ENCODE assay signal across 20 cellular contexts in the genomic region with DNA sequence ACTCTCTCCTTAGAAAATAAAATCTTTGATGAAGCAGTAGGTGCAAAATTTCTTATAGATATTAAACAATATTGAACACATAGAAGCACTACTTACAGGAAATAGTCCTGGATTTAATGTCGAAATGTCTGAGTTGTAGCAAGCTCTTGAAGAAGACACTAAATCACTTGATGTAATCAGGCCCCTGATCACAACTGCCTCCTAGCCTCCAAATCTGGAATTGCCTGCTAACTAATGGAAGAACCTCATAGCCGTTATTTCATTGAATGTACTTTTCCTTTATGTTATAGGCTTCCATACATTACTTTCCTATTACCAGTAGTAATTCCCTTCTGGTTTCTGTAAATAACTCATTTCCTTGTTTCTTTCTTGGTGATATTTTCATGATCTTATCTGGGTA.
A peak's percentile ranks its signal among the peaks of the same experiment; 100 is the strongest.
DNase-seq lines count a peak whose midpoint lies in the region; ATAC-seq and TF ChIP-seq lines count a peak whose summit lies in the region.
"Had no signal": no experiment of that assay in that cellular context is flagged by ENCODE, and none has a peak within 500 bp of the region (broad histone marks: within the 10 kb centered on the region; RNA-seq: fewer than 3 reads in every experiment).

No MANE protein-coding gene starts in this region.

- 79% methylated on average over 2 of the region's 2 CpGs for WGBS in mammary epithelial cell (ENCODE audit: low coverage, missing lambda C conversion rate)

- H3K36me3 ChIP-seq in H7 (replicated peaks; ENCODE audit: control insufficient read depth, insufficient read depth, low read length), result no peaks in the 10 kb centered on the region
- no peaks in the 10 kb centered on the region for H3K36me3 ChIP-seq in mammary epithelial cell (ENCODE audit: insufficient read depth, low read length)
- H3K36me3 ChIP-seq in kidney epithelial cell (ENCODE audit: control insufficient read depth, insufficient read depth, low read length), result no peaks in the 10 kb centered on the region
- H3K36me3 ChIP-seq in Karpas-422 (ENCODE audit: insufficient read depth, low read length), result no peaks in the 10 kb centered on the region
- no peaks in the 10 kb centered on the region for H3K36me3 ChIP-seq in A673 (ENCODE audit: insufficient read depth, low read length, poor library complexity, severe bottlenecking)
- H3K36me3 ChIP-seq: BLaER1, Peyer's patch, right atrium auricular region, upper lobe of left lung had no signal

- H3K79me2 ChIP-seq in mammary epithelial cell (ENCODE audit: insufficient read depth, low read length) (no peaks in the 10 kb centered on the region), Karpas-422 (ENCODE audit: low read length) (no peaks in the 10 kb centered on the region)

- TF ChIP-seq POLR2A in NB4 (IDR thresholded peaks at IDR 0.05; ENCODE audit: extremely low read depth, insufficient read length), result no peak

- dilution Hi-C loops in mammary epithelial cell (cut with HindIII; ENCODE audit: low sequenced_read_pairs), result no loop called here

- H4K20me1 ChIP-seq in mammary epithelial cell (ENCODE audit: insufficient read depth, low read length) (no peaks in the 10 kb centered on the region), Karpas-422 (ENCODE audit: insufficient read depth, low read depth, low read length) (no peaks in the 10 kb centered on the region)
- H4K20me1 ChIP-seq: BLaER1 had no signal

- no peaks in the 10 kb centered on the region for H3K4me1 ChIP-seq in mammary epithelial cell (ENCODE audit: insufficient read depth, low read length)
- H3K4me1 ChIP-seq in Karpas-422 (ENCODE audit: low read length), result no peaks in the 10 kb centered on the region
- H3K4me1 ChIP-seq in A673 (ENCODE audit: insufficient read depth, low read length, poor library complexity, severe bottlenecking), result no peaks in the 10 kb centered on the region
- H3K4me1 ChIP-seq: BLaER1, Peyer's patch, right atrium auricular region, upper lobe of left lung had no signal

- H3K9ac ChIP-seq in mammary epithelial cell (ENCODE audit: insufficient read depth, low read length) (no peak overlapping the region), Karpas-422 (ENCODE audit: low read length) (no peak overlapping the region)
- H3K9ac ChIP-seq: BLaER1 had no signal

- no peaks in the 10 kb centered on the region for H3K9me2 ChIP-seq in Karpas-422 (replicated peaks; ENCODE audit: insufficient read depth, low read length)

- H3K4me2 ChIP-seq in mammary epithelial cell (ENCODE audit: insufficient read depth, low read depth, low read length) (no peak overlapping the region), Karpas-422 (ENCODE audit: low read depth, low read length, poor library complexity, severe bottlenecking) (no peak overlapping the region)
- H3K4me2 ChIP-seq: BLaER1 had no signal

- intact Hi-C loops in mammary epithelial cell (cut with micrococcal nuclease) (no loop called here), A673 (cut with micrococcal nuclease; ENCODE audit: unreplicated experiment) (no loop called here)

- H3K27ac ChIP-seq in mammary epithelial cell (ENCODE audit: insufficient read depth, low read depth, low read length) (no peak overlapping the region), Karpas-422 (ENCODE audit: low read length) (no peak overlapping the region), A673 (ENCODE audit: low read depth, low read length, poor library complexity, severe bottlenecking) (no peak overlapping the region)
- H3K27ac ChIP-seq: BLaER1, Peyer's patch, right atrium auricular region, upper lobe of left lung had no signal

- TF ChIP-seq CTCF in NB4 (IDR thresholded peaks at IDR 0.05; ENCODE audit: low read depth, low read length) (peak; percentile 13), mammary epithelial cell (conservative IDR thresholded peaks at IDR 0.05 in 1 of 2, IDR thresholded peaks at IDR 0.05 in 1 of 2; ENCODE audit: extremely low read depth in 1 of 2, insufficient read depth in 1 of 2, low read depth in 1 of 2, low read length in 2 of 2) (peak; percentile 38), kidney epithelial cell (IDR thresholded peaks at IDR 0.05; ENCODE audit: insufficient read depth, low read length, poor library complexity, severe bottlenecking) (peak; percentile 1), A673 (conservative IDR thresholded peaks at IDR 0.05; ENCODE audit: low read depth, low read length) (no peak)

- no peak overlapping the region for H2AFZ ChIP-seq in mammary epithelial cell (ENCODE audit: low read depth, low read length)
- no peak overlapping the region for H2AFZ ChIP-seq in Karpas-422 (ENCODE audit: low read length)

- peak; percentile 10 for DNase-seq in H7
- DNase-seq in NB4 (ENCODE audit: low read depth), result peak; percentile 15
- DNase-seq in mammary epithelial cell, result peak; percentile 2
- DNase-seq in kidney epithelial cell (ENCODE audit: low read depth), result no peak
- no peak for DNase-seq in NCI-H1048 (lab: John Stamatoyannopoulos, UW)
- DNase-seq in Karpas-422, result no peak
- DNase-seq in A673 (ENCODE audit: low spot score), result no peak
- DNase-seq: activated CD4-positive, alpha-beta memory T cell treated with anti-CD3 and anti-CD28 coated beads for 36 hours; activated T-cell treated with anti-CD3 and anti-CD28 coated beads, Interleukin-2, amount 50 U/mL, for 4 hours; DMS79; midbrain; NCI-H524 treated with DMSO at 0.1 percent for 48 hours; Peyer's patch; stimulated activated naive CD8-positive, alpha-beta T cell treated with anti-CD3 and anti-CD28 coated beads, Interleukin-15, amount 100 ng/mL, for 72 hours; upper lobe of left lung had no signal

- CTCF ChIA-PET in mammary epithelial cell (lab: Charles Lee; ENCODE audit: low non-redundant PET), result no interaction called here
- CTCF ChIA-PET in A673 (lab: Charles Lee), result no interaction called here

- no peak overlapping the region for H3K4me3 ChIP-seq in H7 (ENCODE audit: insufficient read depth, low read depth, low read length)
- no peak overlapping the region for H3K4me3 ChIP-seq in NB4 (ENCODE audit: low read depth, low read length)
- H3K4me3 ChIP-seq in mammary epithelial cell (replicated peaks in 1 of 3; ENCODE audit: insufficient read depth in 1 of 3, low read depth in 2 of 3, low read length in 3 of 3), result no peak overlapping the region
- no peak overlapping the region for H3K4me3 ChIP-seq in kidney epithelial cell (ENCODE audit: low read depth, low read length)
- no peak overlapping the region for H3K4me3 ChIP-seq in Karpas-422 (ENCODE audit: low read length)
- no peak overlapping the region for H3K4me3 ChIP-seq in A673 (ENCODE audit: low read depth, low read length, poor library complexity, severe bottlenecking)
- H3K4me3 ChIP-seq: BLaER1, Peyer's patch, right atrium auricular region, upper lobe of left lung had no signal

- POLR2A ChIA-PET in A673 (lab: Charles Lee; ENCODE audit: low non-redundant PET), result no interaction called here

- ATAC-seq in HG03442 (IDR thresholded peaks at IDR 0.05; ENCODE audit: unreplicated experiment), result no peak
- ATAC-seq: activated naive CD4-positive, alpha-beta T cell treated with anti-CD3 and anti-CD28 coated beads, Interleukin-2, amount 50 U/mL, for 72 hours; activated T-cell treated with anti-CD3 and anti-CD28 coated beads, Interleukin-2, amount 50 U/mL, for 4 hours; HCT116; stimulated activated naive CD8-positive, alpha-beta T cell treated with anti-CD3 and anti-CD28 coated beads, Interleukin-15, amount 100 ng/mL, for 72 hours had no signal

- BruUV-seq in mammary epithelial cell (replicated peaks; lab: Mats Ljungman, UMichigan) (no TSS peak), A673 (replicated peaks; lab: Mats Ljungman, UMichigan) (no TSS peak)

- H3K27me3 ChIP-seq in H7 (ENCODE audit: control insufficient read depth, insufficient read depth, low read length) (no peaks in the 10 kb centered on the region), mammary epithelial cell (ENCODE audit: insufficient read depth, low read length) (no peaks in the 10 kb centered on the region), kidney epithelial cell (ENCODE audit: control insufficient read depth, insufficient read depth, low read length) (no peaks in the 10 kb centered on the region), Karpas-422 (ENCODE audit: low read length) (no peaks in the 10 kb centered on the region), A673 (replicated peaks; ENCODE audit: insufficient read depth, low read depth, low read length, poor library complexity) (no peaks in the 10 kb centered on the region)
- H3K27me3 ChIP-seq: BLaER1, Peyer's patch, right atrium auricular region, upper lobe of left lung had no signal

- H3K9me3 ChIP-seq in mammary epithelial cell (replicated peaks; ENCODE audit: insufficient read depth, low read length), result no peaks in the 10 kb centered on the region
- H3K9me3 ChIP-seq in Karpas-422 (ENCODE audit: low read length), result peaks cover 37% of the 10 kb centered on the region
- H3K9me3 ChIP-seq in A673 (ENCODE audit: low read depth, low read length, poor library complexity, severe bottlenecking), result no peaks in the 10 kb centered on the region
- H3K9me3 ChIP-seq: BLaER1, Peyer's patch, upper lobe of left lung had no signal

- in situ Hi-C loops in mammary epithelial cell (cut with MboI; ENCODE audit: low sequenced_read_pairs in 2 of 2), result no loop called here

Comparison
In these comparisons a context has a peak if more than half of its experiments do, and no peak if none do; other contexts are left out.
1. DNase-seq: peak in H7 (single experiment), NB4 (single experiment) and mammary epithelial cell (single experiment); none in kidney epithelial cell (single experiment), NCI-H1048 (single experiment), Karpas-422 (single experiment) and A673 (single experiment).